Comparison of ENCODE assay signal across 2 cellular contexts in the genomic region with DNA sequence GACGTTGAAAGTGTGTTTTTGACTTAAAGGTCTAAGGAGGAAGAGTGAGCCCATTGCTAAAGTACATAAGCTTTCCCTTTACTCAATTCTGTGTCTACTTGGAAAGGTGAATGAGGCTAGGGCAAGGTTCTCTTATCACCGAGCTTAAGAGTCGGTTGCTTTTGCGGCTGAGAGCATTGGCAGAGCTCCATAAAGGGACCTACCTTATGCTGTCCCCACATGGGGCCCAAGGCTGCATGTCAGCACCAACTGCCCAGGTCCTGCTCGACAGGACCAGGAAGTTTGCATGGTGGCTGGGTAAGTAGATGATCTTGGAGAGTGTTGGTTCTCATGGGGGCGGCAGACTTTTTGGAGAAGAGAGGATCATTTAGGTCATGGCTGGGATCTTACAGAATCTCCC.
TF ChIP-seq lines count a peak whose summit lies in the region.

No MANE protein-coding gene starts in this region.

TF ChIP-seq in liver, 16 proteins besides CTCF, POLR2A, EP300 and RAD21:
- TF ChIP-seq, protein P1, sequence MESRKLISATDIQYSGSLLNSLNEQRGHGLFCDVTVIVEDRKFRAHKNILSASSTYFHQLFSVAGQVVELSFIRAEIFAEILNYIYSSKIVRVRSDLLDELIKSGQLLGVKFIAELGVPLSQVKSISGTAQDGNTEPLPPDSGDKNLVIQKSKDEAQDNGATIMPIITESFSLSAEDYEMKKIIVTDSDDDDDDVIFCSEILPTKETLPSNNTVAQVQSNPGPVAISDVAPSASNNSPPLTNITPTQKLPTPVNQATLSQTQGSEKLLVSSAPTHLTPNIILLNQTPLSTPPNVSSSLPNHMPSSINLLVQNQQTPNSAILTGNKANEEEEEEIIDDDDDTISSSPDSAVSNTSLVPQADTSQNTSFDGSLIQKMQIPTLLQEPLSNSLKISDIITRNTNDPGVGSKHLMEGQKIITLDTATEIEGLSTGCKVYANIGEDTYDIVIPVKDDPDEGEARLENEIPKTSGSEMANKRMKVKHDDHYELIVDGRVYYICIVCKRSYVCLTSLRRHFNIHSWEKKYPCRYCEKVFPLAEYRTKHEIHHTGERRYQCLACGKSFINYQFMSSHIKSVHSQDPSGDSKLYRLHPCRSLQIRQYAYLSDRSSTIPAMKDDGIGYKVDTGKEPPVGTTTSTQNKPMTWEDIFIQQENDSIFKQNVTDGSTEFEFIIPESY (IDR thresholded peaks at IDR 0.05), result no peak
- no peak for TF ChIP-seq RXRA (IDR thresholded peaks at IDR 0.05)
- no peak for TF ChIP-seq NR2F2 (IDR thresholded peaks at IDR 0.05)
- no peak for TF ChIP-seq JUND (IDR thresholded peaks at IDR 0.05)
- TF ChIP-seq, protein P2, sequence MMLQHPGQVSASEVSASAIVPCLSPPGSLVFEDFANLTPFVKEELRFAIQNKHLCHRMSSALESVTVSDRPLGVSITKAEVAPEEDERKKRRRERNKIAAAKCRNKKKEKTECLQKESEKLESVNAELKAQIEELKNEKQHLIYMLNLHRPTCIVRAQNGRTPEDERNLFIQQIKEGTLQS (IDR thresholded peaks at IDR 0.05), result no peak

TF ChIP-seq in HepG2, 621 proteins besides CTCF, POLR2A, EP300 and RAD21 (continued from another document):
- TF ChIP-seq, protein P3, sequence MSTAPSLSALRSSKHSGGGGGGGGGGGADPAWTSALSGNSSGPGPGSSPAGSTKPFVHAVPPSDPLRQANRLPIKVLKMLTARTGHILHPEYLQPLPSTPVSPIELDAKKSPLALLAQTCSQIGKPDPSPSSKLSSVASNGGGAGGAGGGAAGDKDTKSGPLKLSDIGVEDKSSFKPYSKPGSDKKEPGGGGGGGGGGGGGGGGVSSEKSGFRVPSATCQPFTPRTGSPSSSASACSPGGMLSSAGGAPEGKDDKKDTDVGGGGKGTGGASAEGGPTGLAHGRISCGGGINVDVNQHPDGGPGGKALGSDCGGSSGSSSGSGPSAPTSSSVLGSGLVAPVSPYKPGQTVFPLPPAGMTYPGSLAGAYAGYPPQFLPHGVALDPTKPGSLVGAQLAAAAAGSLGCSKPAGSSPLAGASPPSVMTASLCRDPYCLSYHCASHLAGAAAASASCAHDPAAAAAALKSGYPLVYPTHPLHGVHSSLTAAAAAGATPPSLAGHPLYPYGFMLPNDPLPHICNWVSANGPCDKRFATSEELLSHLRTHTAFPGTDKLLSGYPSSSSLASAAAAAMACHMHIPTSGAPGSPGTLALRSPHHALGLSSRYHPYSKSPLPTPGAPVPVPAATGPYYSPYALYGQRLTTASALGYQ (CRISPR knock-in tag; IDR thresholded peaks at IDR 0.05), result no peak
- TF ChIP-seq, protein P4, sequence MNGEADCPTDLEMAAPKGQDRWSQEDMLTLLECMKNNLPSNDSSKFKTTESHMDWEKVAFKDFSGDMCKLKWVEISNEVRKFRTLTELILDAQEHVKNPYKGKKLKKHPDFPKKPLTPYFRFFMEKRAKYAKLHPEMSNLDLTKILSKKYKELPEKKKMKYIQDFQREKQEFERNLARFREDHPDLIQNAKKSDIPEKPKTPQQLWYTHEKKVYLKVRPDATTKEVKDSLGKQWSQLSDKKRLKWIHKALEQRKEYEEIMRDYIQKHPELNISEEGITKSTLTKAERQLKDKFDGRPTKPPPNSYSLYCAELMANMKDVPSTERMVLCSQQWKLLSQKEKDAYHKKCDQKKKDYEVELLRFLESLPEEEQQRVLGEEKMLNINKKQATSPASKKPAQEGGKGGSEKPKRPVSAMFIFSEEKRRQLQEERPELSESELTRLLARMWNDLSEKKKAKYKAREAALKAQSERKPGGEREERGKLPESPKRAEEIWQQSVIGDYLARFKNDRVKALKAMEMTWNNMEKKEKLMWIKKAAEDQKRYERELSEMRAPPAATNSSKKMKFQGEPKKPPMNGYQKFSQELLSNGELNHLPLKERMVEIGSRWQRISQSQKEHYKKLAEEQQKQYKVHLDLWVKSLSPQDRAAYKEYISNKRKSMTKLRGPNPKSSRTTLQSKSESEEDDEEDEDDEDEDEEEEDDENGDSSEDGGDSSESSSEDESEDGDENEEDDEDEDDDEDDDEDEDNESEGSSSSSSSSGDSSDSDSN (CRISPR knock-in tag; IDR thresholded peaks at IDR 0.05), result no peak
- TF ChIP-seq SNAI1 (CRISPR knock-in tag; IDR thresholded peaks at IDR 0.05; ENCODE audit: borderline replicate concordance) (no peak), ARHGAP35 (CRISPR knock-in tag; IDR thresholded peaks at IDR 0.05; ENCODE audit: borderline replicate concordance) (no peak), SRSF9 (IDR thresholded peaks at IDR 0.05; ENCODE audit: borderline replicate concordance, insufficient read depth, low read depth, low read length, poor library complexity, severe bottlenecking) (no peak), TBX2 (CRISPR knock-in tag; IDR thresholded peaks at IDR 0.05; ENCODE audit: borderline replicate concordance) (no peak), CAMTA2 (CRISPR knock-in tag; IDR thresholded peaks at IDR 0.05; ENCODE audit: borderline replicate concordance) (no peak), MED8 (CRISPR knock-in tag; IDR thresholded peaks at IDR 0.05; ENCODE audit: insufficient replicate concordance) (no peak), MAFF (IDR thresholded peaks at IDR 0.05; ENCODE audit: low read depth, low read length) (no peak), ZNF484 (CRISPR knock-in tag; IDR thresholded peaks at IDR 0.05; ENCODE audit: borderline replicate concordance, low read depth) (no peak), ESRRA (CRISPR knock-in tag; IDR thresholded peaks at IDR 0.05; ENCODE audit: low read depth) (no peak), PLRG1 (conservative IDR thresholded peaks at IDR 0.05) (no peak)
- TF ChIP-seq, protein P5, sequence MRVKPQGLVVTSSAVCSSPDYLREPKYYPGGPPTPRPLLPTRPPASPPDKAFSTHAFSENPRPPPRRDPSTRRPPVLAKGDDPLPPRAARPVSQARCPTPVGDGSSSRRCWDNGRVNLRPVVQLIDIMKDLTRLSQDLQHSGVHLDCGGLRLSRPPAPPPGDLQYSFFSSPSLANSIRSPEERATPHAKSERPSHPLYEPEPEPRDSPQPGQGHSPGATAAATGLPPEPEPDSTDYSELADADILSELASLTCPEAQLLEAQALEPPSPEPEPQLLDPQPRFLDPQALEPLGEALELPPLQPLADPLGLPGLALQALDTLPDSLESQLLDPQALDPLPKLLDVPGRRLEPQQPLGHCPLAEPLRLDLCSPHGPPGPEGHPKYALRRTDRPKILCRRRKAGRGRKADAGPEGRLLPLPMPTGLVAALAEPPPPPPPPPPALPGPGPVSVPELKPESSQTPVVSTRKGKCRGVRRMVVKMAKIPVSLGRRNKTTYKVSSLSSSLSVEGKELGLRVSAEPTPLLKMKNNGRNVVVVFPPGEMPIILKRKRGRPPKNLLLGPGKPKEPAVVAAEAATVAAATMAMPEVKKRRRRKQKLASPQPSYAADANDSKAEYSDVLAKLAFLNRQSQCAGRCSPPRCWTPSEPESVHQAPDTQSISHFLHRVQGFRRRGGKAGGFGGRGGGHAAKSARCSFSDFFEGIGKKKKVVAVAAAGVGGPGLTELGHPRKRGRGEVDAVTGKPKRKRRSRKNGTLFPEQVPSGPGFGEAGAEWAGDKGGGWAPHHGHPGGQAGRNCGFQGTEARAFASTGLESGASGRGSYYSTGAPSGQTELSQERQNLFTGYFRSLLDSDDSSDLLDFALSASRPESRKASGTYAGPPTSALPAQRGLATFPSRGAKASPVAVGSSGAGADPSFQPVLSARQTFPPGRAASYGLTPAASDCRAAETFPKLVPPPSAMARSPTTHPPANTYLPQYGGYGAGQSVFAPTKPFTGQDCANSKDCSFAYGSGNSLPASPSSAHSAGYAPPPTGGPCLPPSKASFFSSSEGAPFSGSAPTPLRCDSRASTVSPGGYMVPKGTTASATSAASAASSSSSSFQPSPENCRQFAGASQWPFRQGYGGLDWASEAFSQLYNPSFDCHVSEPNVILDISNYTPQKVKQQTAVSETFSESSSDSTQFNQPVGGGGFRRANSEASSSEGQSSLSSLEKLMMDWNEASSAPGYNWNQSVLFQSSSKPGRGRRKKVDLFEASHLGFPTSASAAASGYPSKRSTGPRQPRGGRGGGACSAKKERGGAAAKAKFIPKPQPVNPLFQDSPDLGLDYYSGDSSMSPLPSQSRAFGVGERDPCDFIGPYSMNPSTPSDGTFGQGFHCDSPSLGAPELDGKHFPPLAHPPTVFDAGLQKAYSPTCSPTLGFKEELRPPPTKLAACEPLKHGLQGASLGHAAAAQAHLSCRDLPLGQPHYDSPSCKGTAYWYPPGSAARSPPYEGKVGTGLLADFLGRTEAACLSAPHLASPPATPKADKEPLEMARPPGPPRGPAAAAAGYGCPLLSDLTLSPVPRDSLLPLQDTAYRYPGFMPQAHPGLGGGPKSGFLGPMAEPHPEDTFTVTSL (CRISPR knock-in tag; IDR thresholded peaks at IDR 0.05; ENCODE audit: borderline replicate concordance), result no peak
